20 cellular contexts compared by ENCODE assay signal in genomic region chr1:171919891-171920887, GRCh38.
"Had no signal": no experiment of that assay in that cellular context is flagged by ENCODE, and none has a peak within 500 bp of the region (broad histone marks: within the 10 kb centered on the region; RNA-seq: fewer than 3 reads in every experiment).

No MANE protein-coding gene starts in this region.

- H3K4me3 ChIP-seq: colonic mucosa, gastroesophageal sphincter, pancreas, tibial nerve, uterus had no signal

- H3K27ac ChIP-seq: colonic mucosa, gastroesophageal sphincter, pancreas, tibial nerve, uterus had no signal

- H3K27me3 ChIP-seq: colonic mucosa, gastroesophageal sphincter, pancreas, tibial nerve, uterus had no signal

- H3K4me1 ChIP-seq: gastroesophageal sphincter, pancreas, tibial nerve, uterus had no signal

- H3K27ac Mint-ChIP-seq: activated B cell treated with CpG ODN at 0.5 μM for 24 hours; activated CD4-positive, alpha-beta T cell treated with anti-CD3 and anti-CD28 coated beads, Interleukin-2, amount 10 ng/mL, durations not matched to agents 24 days and 14 days; activated CD8-positive, alpha-beta T cell treated with anti-CD3 and anti-CD28 coated beads, Interleukin-2, amount 10 ng/mL, durations not matched to agents 7 days and 5 days; activated naive CD8-positive, alpha-beta T cell treated with anti-CD3 and anti-CD28 coated beads, Interleukin-2, amount 10 ng/mL, durations not matched to agents 7 days and 5 days; brain; naive thymus-derived CD8-positive, alpha-beta T cell; stimulated activated naive B cell treated with anti-CD40 and anti-IgM and Interleukin-4, amounts not matched to agents 10 μg/mL and 1 μg/mL and 100 μg/mL, for 72 hours; T-helper 17 cell had no signal

- H3K4me1 Mint-ChIP-seq: activated B cell treated with CpG ODN at 0.5 μM for 24 hours; activated CD4-positive, alpha-beta T cell treated with anti-CD3 and anti-CD28 coated beads, Interleukin-2, amount 10 ng/mL, durations not matched to agents 24 days and 14 days; activated naive CD8-positive, alpha-beta T cell treated with anti-CD3 and anti-CD28 coated beads, Interleukin-2, amount 10 ng/mL, durations not matched to agents 7 days and 5 days; brain; naive thymus-derived CD8-positive, alpha-beta T cell; stimulated activated naive B cell treated with anti-CD40 and anti-IgM and Interleukin-4, amounts not matched to agents 10 μg/mL and 1 μg/mL and 100 μg/mL, for 72 hours; T-helper 17 cell had no signal

- ATAC-seq: activated CD8-positive, alpha-beta T cell treated with anti-CD3 and anti-CD28 coated beads, Interleukin-2, amount 10 ng/mL, durations not matched to agents 7 days and 5 days; gastroesophageal sphincter; left lobe of liver; naive thymus-derived CD8-positive, alpha-beta T cell; pancreas; stimulated activated naive B cell treated with anti-CD40 and anti-IgM and Interleukin-4, amounts not matched to agents 10 μg/mL and 1 μg/mL and 100 μg/mL, for 72 hours; T-helper 17 cell had no signal

- DNase-seq: activated B cell treated with CpG ODN at 0.5 μM for 24 hours; activated CD4-positive, alpha-beta T cell treated with anti-CD3 and anti-CD28 coated beads, Interleukin-2, amount 10 ng/mL, durations not matched to agents 24 days and 14 days; activated CD8-positive, alpha-beta T cell treated with anti-CD3 and anti-CD28 coated beads, Interleukin-2, amount 10 ng/mL, durations not matched to agents 7 days and 5 days; activated naive CD4-positive, alpha-beta T cell; activated naive CD8-positive, alpha-beta T cell treated with anti-CD3 and anti-CD28 coated beads, Interleukin-2, amount 10 ng/mL, durations not matched to agents 7 days and 5 days; central memory CD4-positive, alpha-beta T cell; colonic mucosa; effector CD4-positive, alpha-beta T cell; islet precursor cell; mammary epithelial cell; naive thymus-derived CD8-positive, alpha-beta T cell; pancreas; stimulated activated CD4-positive, alpha-beta T cell treated with anti-CD3 and anti-CD28 coated beads, Interleukin-2, amount 100 ng/mL, for 48 hours; stimulated activated naive B cell treated with anti-CD40 and anti-IgM and Interleukin-4, amounts not matched to agents 10 μg/mL and 1 μg/mL and 100 μg/mL, for 72 hours; T-helper 17 cell; uterus had no signal

- H3K27me3 Mint-ChIP-seq: activated B cell treated with CpG ODN at 0.5 μM for 24 hours; activated CD4-positive, alpha-beta T cell treated with anti-CD3 and anti-CD28 coated beads, Interleukin-2, amount 10 ng/mL, durations not matched to agents 24 days and 14 days; activated naive CD8-positive, alpha-beta T cell treated with anti-CD3 and anti-CD28 coated beads, Interleukin-2, amount 10 ng/mL, durations not matched to agents 7 days and 5 days; brain; naive thymus-derived CD8-positive, alpha-beta T cell; stimulated activated naive B cell treated with anti-CD40 and anti-IgM and Interleukin-4, amounts not matched to agents 10 μg/mL and 1 μg/mL and 100 μg/mL, for 72 hours; T-helper 17 cell had no signal

- H3K9me3 Mint-ChIP-seq: activated naive CD8-positive, alpha-beta T cell treated with anti-CD3 and anti-CD28 coated beads, Interleukin-2, amount 10 ng/mL, durations not matched to agents 7 days and 5 days; brain had no signal

- H3K4me3 Mint-ChIP-seq: activated B cell treated with CpG ODN at 0.5 μM for 24 hours; activated CD4-positive, alpha-beta T cell treated with anti-CD3 and anti-CD28 coated beads, Interleukin-2, amount 10 ng/mL, durations not matched to agents 24 days and 14 days; activated CD8-positive, alpha-beta T cell treated with anti-CD3 and anti-CD28 coated beads, Interleukin-2, amount 10 ng/mL, durations not matched to agents 7 days and 5 days; activated naive CD8-positive, alpha-beta T cell treated with anti-CD3 and anti-CD28 coated beads, Interleukin-2, amount 10 ng/mL, durations not matched to agents 7 days and 5 days; brain; naive thymus-derived CD8-positive, alpha-beta T cell; stimulated activated naive B cell treated with anti-CD40 and anti-IgM and Interleukin-4, amounts not matched to agents 10 μg/mL and 1 μg/mL and 100 μg/mL, for 72 hours; T-helper 17 cell had no signal

- H3K36me3 ChIP-seq: colonic mucosa, gastroesophageal sphincter, pancreas, tibial nerve, uterus had no signal

- H3K9me3 ChIP-seq: colonic mucosa, gastroesophageal sphincter, pancreas, tibial nerve, uterus had no signal
